ENCODE assay signal across 14 cellular contexts in genomic region chr6:80967618-80968017, GRCh38.
"Had no signal": no experiment of that assay in that cellular context is flagged by ENCODE, and none has a peak within 500 bp of the region (broad histone marks: within the 10 kb centered on the region; RNA-seq: fewer than 3 reads in every experiment).

No MANE protein-coding gene starts in this region.

- H3K36me3 ChIP-seq: breast epithelium, neutrophil, right atrium auricular region, thyroid gland, WERI-Rb-1 had no signal

- H3K4me3 Mint-ChIP-seq: activated CD8-positive, alpha-beta T cell treated with anti-CD3 and anti-CD28 coated beads, Interleukin-2, amount 10 ng/mL, durations not matched to agents 7 days and 5 days; activated T-helper 1 cell treated with anti-CD3 and anti-CD28 coated beads, Interleukin-12 subunit alpha, Interleukin-12 subunit beta, Interleukin-2, Interleukin-4 antibody, amounts not matched to agents 30 ng/mL and 10 ng/mL and 1 ng/mL, durations not matched to agents 14 hours and 24 hours and 36 hours had no signal

- H3K4me3 ChIP-seq: breast epithelium, dorsolateral prefrontal cortex, right atrium auricular region, skin epidermis, thyroid gland had no signal

- H3K27me3 ChIP-seq: breast epithelium, dorsolateral prefrontal cortex, foreskin keratinocyte, neutrophil, right atrium auricular region, thyroid gland had no signal

- H3K9me3 ChIP-seq: breast epithelium, neutrophil, right atrium auricular region, thyroid gland had no signal

- H3K27ac Mint-ChIP-seq: activated CD8-positive, alpha-beta T cell treated with anti-CD3 and anti-CD28 coated beads, Interleukin-2, amount 10 ng/mL, durations not matched to agents 7 days and 5 days; activated T-helper 1 cell treated with anti-CD3 and anti-CD28 coated beads, Interleukin-12 subunit alpha, Interleukin-12 subunit beta, Interleukin-2, Interleukin-4 antibody, amounts not matched to agents 30 ng/mL and 10 ng/mL and 1 ng/mL, durations not matched to agents 14 hours and 24 hours and 36 hours had no signal

- H3K4me1 ChIP-seq: breast epithelium, foreskin keratinocyte, right atrium auricular region, thyroid gland had no signal

- ATAC-seq: activated CD8-positive, alpha-beta T cell treated with anti-CD3 and anti-CD28 coated beads, Interleukin-2, amount 10 ng/mL, durations not matched to agents 7 days and 5 days; foreskin keratinocyte; left ventricle myocardium superior had no signal

- DNase-seq: activated CD4-positive, alpha-beta T cell treated with anti-CD3 and anti-CD28 coated beads for 4 hours; activated CD8-positive, alpha-beta T cell treated with anti-CD3 and anti-CD28 coated beads, Interleukin-2, amount 10 ng/mL, durations not matched to agents 7 days and 5 days; activated naive CD4-positive, alpha-beta T cell; aorta; dorsolateral prefrontal cortex; foreskin keratinocyte; left ventricle myocardium superior; thyroid gland; WERI-Rb-1 had no signal

- H3K9me3 Mint-ChIP-seq: activated T-helper 1 cell treated with anti-CD3 and anti-CD28 coated beads, Interleukin-12 subunit alpha, Interleukin-12 subunit beta, Interleukin-2, Interleukin-4 antibody, amounts not matched to agents 30 ng/mL and 10 ng/mL and 1 ng/mL, durations not matched to agents 14 hours and 24 hours and 36 hours had no signal

- H3K27ac ChIP-seq: breast epithelium, dorsolateral prefrontal cortex, foreskin keratinocyte, neutrophil, right atrium auricular region, skin epidermis, thyroid gland, WERI-Rb-1 had no signal
